In the genomic region with DNA sequence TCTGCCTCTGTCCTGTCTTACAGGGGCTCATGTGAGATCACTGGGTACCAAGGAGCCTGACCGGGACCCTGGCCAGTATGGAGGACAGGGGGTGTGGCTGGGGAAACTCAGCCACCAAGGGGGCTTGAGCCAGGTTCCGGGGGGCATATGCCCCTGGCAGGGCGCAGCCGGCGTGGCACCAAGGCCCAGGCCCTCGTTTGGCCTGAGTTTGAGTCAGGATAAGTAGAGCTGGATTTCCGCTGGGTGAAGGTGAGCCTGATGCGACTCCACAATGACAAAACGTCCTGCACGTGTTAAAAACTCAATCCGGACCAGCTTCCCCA, we compare ENCODE assay signal across 7 cellular contexts. TPM values are rescaled to one million over a fixed set of nuclear protein-coding genes. Genes with fewer than 3 reads are reported as not detected.
DNase-seq lines count a peak whose midpoint lies in the region; ATAC-seq, FAIRE-seq and TF ChIP-seq lines count a peak whose summit lies in the region.

No MANE protein-coding gene starts in this region.

- WGBS in HUES64, result 63% methylated on average over 11 of the region's 11 CpGs

- peak overlapping the region; percentile 55 for H3K9ac ChIP-seq in HUES64 (ENCODE audit: low read depth, low read length)

- no peak for TF ChIP-seq CTCF in osteoblast (IDR thresholded peaks at IDR 0.05; ENCODE audit: extremely low read depth, low read depth, low read length)

- H3K4me3 ChIP-seq in HUES64 (ENCODE audit: low read length) (peak overlapping the region; percentile 44), osteoblast (ENCODE audit: insufficient read depth, low read length) (peak overlapping the region; percentile 91)

- H3K4me3 Mint-ChIP-seq in dendritic cell treated with granulocyte-macrophage colony-stimulating factor and Interleukin-4, amounts not matched to agents 40 ng/mL and 50 ng/mL, for 4 days, result peak overlapping the region; percentile 77

- H3K27me3 ChIP-seq in HUES64 (ENCODE audit: insufficient read depth, low read length) (no peaks in the 10 kb centered on the region), osteoblast (ENCODE audit: insufficient read depth, low read length) (no peaks in the 10 kb centered on the region)

- ATAC-seq in GM19463 (IDR thresholded peaks at IDR 0.05; ENCODE audit: unreplicated experiment) (peak; percentile 2), GM21515 (IDR thresholded peaks at IDR 0.05; ENCODE audit: unreplicated experiment) (no peak)

- peaks cover 23% of the 10 kb centered on the region for H4K20me1 ChIP-seq in osteoblast (ENCODE audit: insufficient read depth, low read length)

- DNase-seq in osteoblast (ENCODE audit: insufficient read length, low spot score, missing footprints), result no peak
- DNase-seq in HT-29 (ENCODE audit: low spot score), result no peak
- DNase-seq in HTR-8/SVneo (ENCODE audit: insufficient read length, low spot score), result no peak

- no peak for FAIRE-seq in HTR-8/SVneo (lab: Jason Lieb, UNC)

- peaks cover 34% of the 10 kb centered on the region for H3K4me1 Mint-ChIP-seq in dendritic cell treated with granulocyte-macrophage colony-stimulating factor and Interleukin-4, amounts not matched to agents 40 ng/mL and 50 ng/mL, for 4 days (ENCODE audit: low read depth)

- H3K4me1 ChIP-seq in HUES64 (ENCODE audit: insufficient read depth, low read length) (peaks cover 16% of the 10 kb centered on the region), osteoblast (ENCODE audit: insufficient read depth, low read length) (peaks cover 12% of the 10 kb centered on the region)

- H3K9me3 Mint-ChIP-seq in dendritic cell treated with granulocyte-macrophage colony-stimulating factor and Interleukin-4, amounts not matched to agents 40 ng/mL and 50 ng/mL, for 4 days, result no peaks in the 10 kb centered on the region

- H3K27ac ChIP-seq in HUES64 (ENCODE audit: low read depth, low read length) (peak overlapping the region; percentile 42), osteoblast (ENCODE audit: low read depth, low read length) (peak overlapping the region; percentile 36)

- intact Hi-C loops in dendritic cell treated with granulocyte-macrophage colony-stimulating factor and Interleukin-4, amounts not matched to agents 40 ng/mL and 50 ng/mL, for 4 days (cut with micrococcal nuclease), result loop anchor here (2.0 to 5.0 kb wide), 2 partner anchors 230 to 1586 kb away; partner anchors contain the start of genes CLTB and PHYKPL

- H3K36me3 ChIP-seq in HUES64 (ENCODE audit: insufficient read depth, low read length), result no peaks in the 10 kb centered on the region
- H3K36me3 ChIP-seq in osteoblast (ENCODE audit: insufficient read depth, low read length), result no peaks in the 10 kb centered on the region

- H3K79me2 ChIP-seq in osteoblast (ENCODE audit: insufficient read depth, low read length), result peaks cover 36% of the 10 kb centered on the region

- peak overlapping the region; percentile 94 for H2AFZ ChIP-seq in osteoblast (ENCODE audit: low read length)

- H3K27ac Mint-ChIP-seq in dendritic cell treated with granulocyte-macrophage colony-stimulating factor and Interleukin-4, amounts not matched to agents 40 ng/mL and 50 ng/mL, for 4 days, result peak overlapping the region; percentile 71

- peak overlapping the region; percentile 88 for H3K4me2 ChIP-seq in osteoblast (ENCODE audit: insufficient read depth, low read length)

- no peaks in the 10 kb centered on the region for H3K36me3 Mint-ChIP-seq in dendritic cell treated with granulocyte-macrophage colony-stimulating factor and Interleukin-4, amounts not matched to agents 40 ng/mL and 50 ng/mL, for 4 days (ENCODE audit: low read depth)

- H3K27me3 Mint-ChIP-seq in dendritic cell treated with granulocyte-macrophage colony-stimulating factor and Interleukin-4, amounts not matched to agents 40 ng/mL and 50 ng/mL, for 4 days, result peaks cover 8% of the 10 kb centered on the region

- H3K9me3 ChIP-seq in HUES64 (ENCODE audit: insufficient read depth, low read depth, low read length) (no peaks in the 10 kb centered on the region), osteoblast (ENCODE audit: low read depth, low read length) (no peaks in the 10 kb centered on the region)

RNA-seq across cellular contexts. Expression of gene TSPAN17, which starts 0.6 kb away (rescaled TPM):
- 35.9 TPM for polyA plus RNA-seq in HUES64 (2013, experiment 1 of 2)
- 31.5 TPM for polyA plus RNA-seq in HUES64 (2013, experiment 2 of 2)
- total RNA-seq in osteoblast, result 26.1 and 33.6 TPM in 2 replicates
- total RNA-seq in HT-29 (2014; rRNA removed; shearing (Covaris generic)), result 25.6 and 34.2 TPM in 2 replicates

RNA-seq across cellular contexts. Expression of gene EIF4E1B, which starts 16.2 kb away (rescaled TPM):
- 0.45 TPM for polyA plus RNA-seq in HUES64 (2013, experiment 1 of 2)
- polyA plus RNA-seq in HUES64 (2013, experiment 2 of 2), result not detected
- total RNA-seq in osteoblast, result not detected in 2 replicates
- total RNA-seq in HT-29 (2014; rRNA removed; shearing (Covaris generic)), result not detected in 2 replicates

RNA-seq across cellular contexts. Expression of gene SNCB, which starts 16.3 kb away (rescaled TPM):
- polyA plus RNA-seq in HUES64 (2013, experiment 1 of 2), result 2.8 TPM
- 3.6 TPM for polyA plus RNA-seq in HUES64 (2013, experiment 2 of 2)
- not detected in 2 replicates for total RNA-seq in osteoblast
- not detected in 2 replicates for total RNA-seq in HT-29 (2014; rRNA removed; shearing (Covaris generic))

RNA-seq across cellular contexts. Expression of gene GPRIN1, which starts 36.7 kb away (rescaled TPM):
- polyA plus RNA-seq in HUES64 (2013, experiment 1 of 2), result 12.0 TPM
- 9.7 TPM for polyA plus RNA-seq in HUES64 (2013, experiment 2 of 2)
- total RNA-seq in osteoblast, result 1.8 TPM in 2 replicates
- 4.3 and 5.6 TPM in 2 replicates for total RNA-seq in HT-29 (2014; rRNA removed; shearing (Covaris generic))
